ENCODE assay signal across 9 cellular contexts in the genomic region with DNA sequence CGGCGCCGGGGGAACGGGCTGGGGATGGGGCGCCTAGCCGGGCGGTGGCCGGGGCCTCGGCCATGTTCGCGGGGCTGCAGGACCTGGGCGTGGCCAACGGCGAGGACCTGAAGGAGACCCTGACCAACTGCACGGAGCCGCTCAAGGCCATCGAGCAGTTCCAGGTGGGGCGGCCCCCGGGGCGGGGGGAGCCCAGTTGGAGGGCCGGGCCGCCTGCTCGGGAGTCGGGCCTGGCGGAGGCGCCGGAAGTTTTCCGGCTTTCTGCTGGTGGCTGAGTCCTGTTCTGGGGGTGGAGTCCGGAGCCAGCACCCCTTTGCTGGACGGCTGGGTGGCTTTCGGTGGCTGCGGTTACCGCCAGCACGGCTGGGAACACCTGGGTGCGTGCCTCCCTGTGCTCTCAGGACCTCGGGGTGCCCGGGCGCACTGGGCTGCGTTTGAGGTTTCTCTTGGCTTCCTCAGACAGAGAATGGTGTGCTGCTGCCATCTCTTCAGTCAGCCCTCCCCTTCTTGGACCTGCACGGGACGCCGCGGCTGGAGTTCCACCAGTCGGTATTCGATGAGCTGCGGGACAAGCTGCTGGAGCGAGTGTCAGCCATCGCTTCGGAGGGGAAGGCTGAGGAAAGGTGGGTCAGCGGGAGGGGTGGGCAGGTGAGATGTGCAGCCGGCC. TPM values are rescaled to one million over a fixed set of nuclear protein-coding genes. Genes with fewer than 3 reads are reported as not detected.
A peak's percentile ranks its signal among the peaks of the same experiment; 100 is the strongest.
DNase-seq lines count a peak whose midpoint lies in the region; ATAC-seq and TF ChIP-seq lines count a peak whose summit lies in the region.
"Had no signal": no experiment of that assay in that cellular context is flagged by ENCODE, and none has a peak within 500 bp of the region (broad histone marks: within the 10 kb centered on the region; RNA-seq: fewer than 3 reads in every experiment).

No MANE protein-coding gene starts in this region.

- H4K20me1 ChIP-seq in H9 (ENCODE audit: control insufficient read depth, insufficient read depth, insufficient read length) = no peaks in the 10 kb centered on the region
- peaks cover 5% of the 10 kb centered on the region; the same call in 1 of the 2 replicates for H4K20me1 ChIP-seq in OCI-LY7 (ENCODE audit: insufficient read depth, low read length)

- H3K4ac ChIP-seq in H9 (ENCODE audit: low read depth, low read length) = no peak overlapping the region

- no peak overlapping the region for H4K8ac ChIP-seq in H9 (replicated peaks; ENCODE audit: insufficient read length, low read depth, low read length)

- CTCF ChIA-PET in OCI-LY7 (lab: Charles Lee; ENCODE audit: unreplicated experiment) = no interaction called here

- H3K9ac ChIP-seq in H9 (ENCODE audit: extremely low read depth, insufficient read length, low read length) = peak overlapping the region; percentile 43

- no peak overlapping the region for H3T11ph ChIP-seq in H9 (ENCODE audit: low read length)

- no peak overlapping the region for H2BK20ac ChIP-seq in H9 (ENCODE audit: low read depth, low read length, poor library complexity, severe bottlenecking)

- H3K4me1 Mint-ChIP-seq in H9 (peaks cover 8 to 19% of the 10 kb centered on the region in 2 experiments), mesothelial cell of epicardium (peaks cover 14% of the 10 kb centered on the region)

- H3K14ac ChIP-seq in H9 (ENCODE audit: insufficient read depth, low read length) = no peak overlapping the region

- peak; percentile 19 for ATAC-seq in aorta (ENCODE audit: low FRiP score)

- H3K27ac ChIP-seq in H9 (ENCODE audit: insufficient read length, low read depth, low read length) = no peak overlapping the region
- H3K27ac ChIP-seq in OCI-LY7 (ENCODE audit: low read depth, low read length, poor library complexity, severe bottlenecking) = peak overlapping the region; percentile 62
- H3K27ac ChIP-seq in dorsolateral prefrontal cortex = peak overlapping the region in 50 of 59 donors; percentile 11 to 92 (median 77)
- H3K27ac ChIP-seq in aorta (ENCODE audit: low read depth in 1 of 2, low read length in 2 of 2) = peak overlapping the region in 1 of 2 donors; percentile 10

- no peak overlapping the region for H2AK5ac ChIP-seq in H9 (ENCODE audit: insufficient read length, low read length)

- H3K79me1 ChIP-seq in H9 (ENCODE audit: insufficient read depth, low read depth, low read length, poor library complexity, severe bottlenecking) = peaks cover 5% of the 10 kb centered on the region

- DNase-seq in GM06990 (ENCODE audit: extremely low read depth, insufficient read length) = no peak
- DNase-seq in H9 = peak; percentile 74
- peak; percentile 42 for DNase-seq in OCI-LY7 (ENCODE audit: low spot score)
- peak in 2 of 10 donors; percentile 40 to 43 for DNase-seq in dorsolateral prefrontal cortex
- DNase-seq in mesothelial cell of epicardium (ENCODE audit: low spot score in 2 of 2, unreplicated experiment in 2 of 2) = no peak
- peak in 1 of 2 donors; percentile 86 for DNase-seq in aorta
- DNase-seq in DMS153 treated with DMSO at 0.1 percent for 48 hours (lab: John Stamatoyannopoulos, UW; ENCODE audit: unreplicated experiment) = no peak
- DNase-seq in NCI-H1048 (lab: John Stamatoyannopoulos, UW) = no peak

- intact Hi-C loops in OCI-LY7 (cut with micrococcal nuclease; ENCODE audit: unreplicated experiment) = loop anchor here (1.0 kb wide), 1 partner anchor 14 kb away; the partner anchor contains the start of gene TUBB4B
- intact Hi-C loops in dorsolateral prefrontal cortex (cut with DNase I) = loop anchor here (2.0 kb wide), 1 partner anchor 15 kb away; the partner anchor contains the start of gene TUBB4B (in 2 of the 2)
- intact Hi-C loops in aorta (cut with DNase I) = loop anchor here in 1 of 2 donors (2.0 kb wide), 1 partner anchor 15 kb away; the partner anchor contains the start of gene TUBB4B

- no peak overlapping the region for H4K5ac ChIP-seq in H9 (ENCODE audit: insufficient read length, low read depth, low read length)

- no peak overlapping the region for H2BK12ac ChIP-seq in H9 (ENCODE audit: insufficient read length, low read depth, low read length)

- H3K4me1 ChIP-seq in H9 (ENCODE audit: insufficient read depth, low read length) (no peaks in the 10 kb centered on the region), OCI-LY7 (ENCODE audit: insufficient read depth, low read length, poor library complexity, severe bottlenecking) (peaks cover 53% of the 10 kb centered on the region), aorta (ENCODE audit: control insufficient read depth in 1 of 2, insufficient read depth in 2 of 2, low read length in 2 of 2) (no peaks in the 10 kb centered on the region)

- H3K18ac ChIP-seq in H9 (ENCODE audit: insufficient read length, low read depth, low read length) = no peak overlapping the region

- POLR2A ChIA-PET in OCI-LY7 (lab: Charles Lee) = interaction anchor here (0.9 to 4.4 kb wide), 3 partner anchors 14 to 126 kb away, joined by 3 to 26 read pairs (median 3); partner anchors contain the start of gene TUBB4B

- H3K4me3 Mint-ChIP-seq in H9 (peak overlapping the region; percentile 84 to 91), mesothelial cell of epicardium (peak overlapping the region; percentile 89)

- H3K27me3 ChIP-seq in GM06990 (replicated peaks; ENCODE audit: control insufficient read depth, insufficient read depth, low read length) = no peaks in the 10 kb centered on the region
- H3K27me3 ChIP-seq in H9 (ENCODE audit: insufficient read depth, low read length) = no peaks in the 10 kb centered on the region
- H3K27me3 ChIP-seq in dorsolateral prefrontal cortex = no peaks in the 10 kb centered on the region
- H3K27me3 ChIP-seq in aorta (ENCODE audit: control insufficient read depth in 1 of 2, insufficient read depth in 2 of 2, low read length in 1 of 2) = no peaks in the 10 kb centered on the region

- H3K9me3 Mint-ChIP-seq in H9 (no peaks in the 10 kb centered on the region; a peak in 1 of 5 replicates), mesothelial cell of epicardium (no peaks in the 10 kb centered on the region)

- peak overlapping the region; percentile 94 for H3K4me3 ChIP-seq in GM06990 (replicated peaks; ENCODE audit: low read depth, low read length)
- peak overlapping the region; percentile 98 for H3K4me3 ChIP-seq in OCI-LY7 (ENCODE audit: low read depth, low read length, poor library complexity, severe bottlenecking)
- peak overlapping the region; percentile 83 to 100 (median 98) for H3K4me3 ChIP-seq in dorsolateral prefrontal cortex
- peak overlapping the region; percentile 87 to 89 for H3K4me3 ChIP-seq in aorta (ENCODE audit: low read length in 2 of 2)

- H2AFZ ChIP-seq in H9 (ENCODE audit: low read length) = no peak overlapping the region
- H2AFZ ChIP-seq in OCI-LY7 (ENCODE audit: low read length) = peak overlapping the region; percentile 32; the same call in 1 of the 2 replicates

- TF ChIP-seq CTCF in GM06990 (IDR thresholded peaks at IDR 0.05; ENCODE audit: insufficient read depth, low read length, poor library complexity, severe bottlenecking) (no peak), H9 (conservative IDR thresholded peaks at IDR 0.05) (no peak), OCI-LY7 (conservative IDR thresholded peaks at IDR 0.05; ENCODE audit: low read length) (no peak), dorsolateral prefrontal cortex (IDR thresholded peaks at IDR 0.05 in 54 of 56, conservative IDR thresholded peaks at IDR 0.05 in 2 of 56; ENCODE audit: low read depth in 1 of 56, partially characterized antibody in 56 of 56) (no peak), mesothelial cell of epicardium (IDR thresholded peaks at IDR 0.05; ENCODE audit: unreplicated experiment) (no peak)

- BruUV-seq in OCI-LY7 (replicated peaks; lab: Mats Ljungman, UMichigan) = no TSS peak

- no peak overlapping the region for H3K23ac ChIP-seq in H9 (ENCODE audit: insufficient read length, low read depth, low read length)

- no peaks in the 10 kb centered on the region for H3K27me3 Mint-ChIP-seq in H9 (ENCODE audit: low read depth)
- H3K27me3 Mint-ChIP-seq in mesothelial cell of epicardium (ENCODE audit: low read depth) = no peaks in the 10 kb centered on the region

- H2BK120ac ChIP-seq in H9 (ENCODE audit: low read depth, low read length, poor library complexity, severe bottlenecking) = no peak overlapping the region

- no peaks in the 10 kb centered on the region for H3K9me3 ChIP-seq in H9 (ENCODE audit: control insufficient read depth, low read depth, low read length)
- H3K9me3 ChIP-seq in OCI-LY7 (ENCODE audit: low read length) = no peaks in the 10 kb centered on the region
- no peaks in the 10 kb centered on the region for H3K9me3 ChIP-seq in aorta (ENCODE audit: control insufficient read depth, low read length)

- no peak overlapping the region for H4K91ac ChIP-seq in H9 (ENCODE audit: insufficient read length, low read depth, low read length)

- no CpG with 5 or more reads among the region's 51 CpGs for WGBS in H9 (ENCODE audit: extremely low coverage, insufficient read length, low lambda C conversion rate)
- 2 to 4% methylated on average over 41 to 51 of the region's 51 CpGs for WGBS in aorta, 2 donors

- H3K36me3 ChIP-seq in GM06990 (ENCODE audit: control insufficient read depth, insufficient read depth, low read length) (peaks cover 3% of the 10 kb centered on the region), OCI-LY7 (ENCODE audit: insufficient read depth, low read length) (peaks cover 39% of the 10 kb centered on the region), aorta (ENCODE audit: control insufficient read depth in 1 of 2, insufficient read depth in 2 of 2, low read length in 1 of 2) (no peaks in the 10 kb centered on the region)

- H3K36me3 Mint-ChIP-seq in H9 (ENCODE audit: insufficient read depth in 1 of 3, low read depth in 3 of 3) (peaks cover 16 to 27% (median 25%) of the 10 kb centered on the region in 3 experiments; a peak in 6 of 7 replicates), mesothelial cell of epicardium (no peaks in the 10 kb centered on the region)

- no peak overlapping the region for H2BK5ac ChIP-seq in H9 (ENCODE audit: insufficient read length, low read length)

- peak overlapping the region; percentile 68 for H3K4me2 ChIP-seq in H9 (ENCODE audit: insufficient read depth, insufficient read length, low read length)
- H3K4me2 ChIP-seq in OCI-LY7 (ENCODE audit: low read length) = peak overlapping the region; percentile 93

- H3K27ac Mint-ChIP-seq in H9 = peak overlapping the region in 1 of 3 experiments; percentile 18; a peak in 2 of 7 replicates
- no peak overlapping the region for H3K27ac Mint-ChIP-seq in mesothelial cell of epicardium

- no peak overlapping the region for H2BK15ac ChIP-seq in H9 (ENCODE audit: low read depth, low read length)

- no peaks in the 10 kb centered on the region for H3K9me2 ChIP-seq in OCI-LY7 (ENCODE audit: insufficient read depth, low read length)

- H3K23me2 ChIP-seq in H9 (ENCODE audit: insufficient read length, low read depth, low read length, poor library complexity, severe bottlenecking) = peaks cover 14% of the 10 kb centered on the region

- no peak overlapping the region for H3K56ac ChIP-seq in H9 (ENCODE audit: insufficient read length, low read depth, low read length)

- H3K79me2 ChIP-seq in H9 (ENCODE audit: insufficient read depth, low read length) (peaks cover 6% of the 10 kb centered on the region; the same call in 1 of the 2 replicates), OCI-LY7 (ENCODE audit: insufficient read depth, low read depth, low read length) (peaks cover 24% of the 10 kb centered on the region)

RNA-seq across cellular contexts. Expression of gene NELFB, which starts 0.5 kb away (rescaled TPM):
- total RNA-seq in H9 (2021) = 71.4 and 71.7 TPM in 2 replicates
- total RNA-seq in OCI-LY7 (2014; rRNA removed; shearing (Covaris generic)) = 59.5 and 62.6 TPM in 2 replicates
- 74.8 and 76.1 TPM in 2 replicates for total RNA-seq in OCI-LY7 (2022)
- total RNA-seq in dorsolateral prefrontal cortex = 100 to 1,000 TPM in 1 of 120 experiments, 10 to 100 TPM in 119; 50.4 to 106 (median 64.4) TPM
- 51.6 to 54.8 TPM (median 53.3 TPM) in 3 replicates for total RNA-seq in mesothelial cell of epicardium
- total RNA-seq in aorta = 10 to 100 TPM; 35.5 to 40.9 TPM
- polyA plus RNA-seq in aorta = 10 to 100 TPM; 21.7 to 47.9 TPM

RNA-seq across cellular contexts. Expression of gene STPG3, which starts 4.5 kb away (rescaled TPM):
- not detected in 2 replicates for total RNA-seq in H9 (2021)
- 0.73 TPM in 1 of 2 replicates, not detected in the other for total RNA-seq in OCI-LY7 (2014; rRNA removed; shearing (Covaris generic))
- total RNA-seq in OCI-LY7 (2022) = 1.7 and 2.7 TPM in 2 replicates
- total RNA-seq in dorsolateral prefrontal cortex = not detected
- 0.18 to 0.29 TPM in 2 of 3 replicates, not detected in the other for total RNA-seq in mesothelial cell of epicardium
- total RNA-seq in aorta = not detected
- polyA plus RNA-seq in aorta = not detected
- total RNA-seq: temporal lobe had no signal

RNA-seq across cellular contexts. Expression of gene TUBB4B, which starts 14.5 kb away (rescaled TPM):
- 378 and 386 TPM in 2 replicates for total RNA-seq in H9 (2021)
- total RNA-seq in OCI-LY7 (2014; rRNA removed; shearing (Covaris generic)) = 376 and 417 TPM in 2 replicates
- total RNA-seq in OCI-LY7 (2022) = 402 and 443 TPM in 2 replicates
- 100 to 1,000 TPM; 132 to 331 (median 230) TPM for total RNA-seq in dorsolateral prefrontal cortex
- total RNA-seq in mesothelial cell of epicardium = 146 to 152 TPM (median 148 TPM) in 3 replicates
- total RNA-seq in aorta = 100 to 1,000 TPM in 1 of 2 donors, 10 to 100 TPM in 1; 86.9 to 152 TPM
- 100 to 1,000 TPM in 1 of 2 donors, 10 to 100 TPM in 1; 94.2 to 128 TPM for polyA plus RNA-seq in aorta

RNA-seq across cellular contexts. Expression of gene TOR4A, which starts 21.9 kb away (rescaled TPM):
- total RNA-seq in H9 (2021) (5.9 and 6.2 TPM in 2 replicates), OCI-LY7 (2022) (19.7 and 22.3 TPM in 2 replicates), dorsolateral prefrontal cortex (1 to 10 TPM in 106 of 120 experiments, under 1 TPM in 14; 0.75 to 5.2 (median 1.7) TPM), mesothelial cell of epicardium (5.7 to 6.5 TPM (median 6.5 TPM) in 3 replicates), aorta (10 to 100 TPM; 10.4 to 14.0 TPM)
- 11.6 and 11.7 TPM in 2 replicates for total RNA-seq in OCI-LY7 (2014; rRNA removed; shearing (Covaris generic))
- 1 to 10 TPM; 2.6 to 6.0 TPM for polyA plus RNA-seq in aorta

RNA-seq across cellular contexts. Expression of gene SLC34A3, which starts 24.9 kb away (rescaled TPM):
- not detected in 2 replicates for total RNA-seq in H9 (2021)
- total RNA-seq in OCI-LY7 (2014; rRNA removed; shearing (Covaris generic)) = 0.15 TPM in 1 of 2 replicates, not detected in the other
- not detected in 2 replicates for total RNA-seq in OCI-LY7 (2022)
- under 1 TPM in 13 of 120 experiments, not detected in 107; 0.21 to 0.59 (median 0.28) TPM for total RNA-seq in dorsolateral prefrontal cortex
- total RNA-seq in mesothelial cell of epicardium = 0.23 to 0.27 TPM in 2 of 3 replicates, not detected in the other
- not detected for total RNA-seq in aorta
- polyA plus RNA-seq in aorta = not detected
- total RNA-seq: temporal lobe had no signal

Comparison
In these comparisons a context has a peak if more than half of its experiments do, and no peak if none do; other contexts are left out.
1. DNase-seq: peak in H9 (single experiment) and OCI-LY7 (single experiment); none in GM06990 (single experiment), mesothelial cell of epicardium (0 of 2), DMS153 treated with DMSO at 0.1 percent for 48 hours (single experiment) and NCI-H1048 (single experiment).
2. Peak in every context shown above with its lines, with median percentiles within 50 percentile points of each other: H3K4me3 ChIP-seq.